Comparison of ENCODE assay signal across 8 cellular contexts in genomic region chr11:810040-810567, GRCh38. TPM values are rescaled to one million over a fixed set of nuclear protein-coding genes. Genes with fewer than 3 reads are reported as not detected.
DNase-seq lines count a peak whose midpoint lies in the region; ATAC-seq, FAIRE-seq and TF ChIP-seq lines count a peak whose summit lies in the region.

No MANE protein-coding gene starts in this region.

- no peaks in the 10 kb centered on the region for H3K9me3 Mint-ChIP-seq in central memory CD8-positive, alpha-beta T cell

- DNase-seq in central memory CD8-positive, alpha-beta T cell (ENCODE audit: low spot score in 2 of 2) = no peak
- DNase-seq in islet precursor cell = no peak
- DNase-seq in frontal cortex (ENCODE audit: low spot score in 2 of 2) = no peak
- no peak for DNase-seq in HEK293T (ENCODE audit: extremely low spot score)

- H3K27ac Mint-ChIP-seq in central memory CD8-positive, alpha-beta T cell (ENCODE audit: low read depth) = peak overlapping the region; percentile 95

- H3K27me3 Mint-ChIP-seq in central memory CD8-positive, alpha-beta T cell = no peaks in the 10 kb centered on the region

- peak overlapping the region; percentile 99 for H3K9ac ChIP-seq in HUES64 (ENCODE audit: low read depth, low read length)

- CTCF ChIA-PET in HEK293T (lab: Yijun Ruan, JAX) = no interaction called here

- H3K36me3 Mint-ChIP-seq in central memory CD8-positive, alpha-beta T cell (ENCODE audit: insufficient read depth) = peaks cover 50% of the 10 kb centered on the region

- H3K36me3 ChIP-seq in HUES64 (ENCODE audit: insufficient read depth, low read length) (peaks cover 34% of the 10 kb centered on the region), muscle layer of duodenum (ENCODE audit: control insufficient read depth in 1 of 2, insufficient read depth in 2 of 2, low read length in 2 of 2) (peaks cover 27 to 41% of the 10 kb centered on the region in 2 donors)

- H3K27me3 ChIP-seq in HUES64 (ENCODE audit: insufficient read depth, low read length) (no peaks in the 10 kb centered on the region), muscle layer of duodenum (ENCODE audit: low read depth, low read length) (no peaks in the 10 kb centered on the region)

- no peaks in the 10 kb centered on the region for H3K9me3 ChIP-seq in HUES64 (ENCODE audit: insufficient read depth, low read depth, low read length)
- H3K9me3 ChIP-seq in muscle layer of duodenum (ENCODE audit: control insufficient read depth in 1 of 2, low read length in 2 of 2) = no peaks in the 10 kb centered on the region

- FAIRE-seq in frontal cortex (lab: Jason Lieb, UNC) = no peak

- H3K27ac ChIP-seq in HUES64 (ENCODE audit: low read depth, low read length) (peak overlapping the region; percentile 98), muscle layer of duodenum (ENCODE audit: low read length) (peak overlapping the region; percentile 99)

- peak overlapping the region; percentile 89 for H3K4me3 Mint-ChIP-seq in central memory CD8-positive, alpha-beta T cell

- peak overlapping the region; percentile 98 for H3K4me3 ChIP-seq in HUES64 (ENCODE audit: low read length)
- H3K4me3 ChIP-seq in muscle layer of duodenum (ENCODE audit: low read depth in 1 of 2, low read length in 2 of 2) = peak overlapping the region; percentile 86 to 94

- peaks cover 6% of the 10 kb centered on the region for H3K4me1 ChIP-seq in HUES64 (ENCODE audit: insufficient read depth, low read length)
- H3K4me1 ChIP-seq in muscle layer of duodenum (ENCODE audit: control insufficient read depth in 1 of 2, insufficient read depth in 2 of 2, low read length in 2 of 2) = peaks cover 7 to 27% of the 10 kb centered on the region in 2 donors

- POLR2A ChIA-PET in HEK293T (lab: Yijun Ruan, JAX) = interaction anchor here (1.0 to 2.2 kb wide), 8 partner anchors 9 to 32 kb away, joined by 3 to 39 read pairs (median 8); partner anchors contain the start of genes CD151, PNPLA2, POLR2L and TSPAN4

- ATAC-seq in GM18517 (IDR thresholded peaks at IDR 0.05; ENCODE audit: unreplicated experiment) = peak; percentile 13
- ATAC-seq in central memory CD8-positive, alpha-beta T cell (replicated peaks; ENCODE audit: extremely low read depth, poor library complexity, severe bottlenecking) = peak; percentile 20
- ATAC-seq in HG03521 (IDR thresholded peaks at IDR 0.05; ENCODE audit: unreplicated experiment) = no peak

- H3K4me1 Mint-ChIP-seq in central memory CD8-positive, alpha-beta T cell = peaks cover 35% of the 10 kb centered on the region

- WGBS in HUES64 = under 1% methylated on average over 55 of the region's 55 CpGs

TF ChIP-seq in HEK293T, 16 proteins besides CTCF, POLR2A, EP300 and RAD21:
- TF ChIP-seq TARDBP (IDR thresholded peaks at IDR 0.05) = no peak
- TF ChIP-seq PKNOX1 (IDR thresholded peaks at IDR 0.05) = no peak
- TF ChIP-seq NFRKB (IDR thresholded peaks at IDR 0.05) = no peak
- no peak for TF ChIP-seq ELF4 (IDR thresholded peaks at IDR 0.05)
- TF ChIP-seq SUZ12 (IDR thresholded peaks at IDR 0.05) = no peak
- no peak for TF ChIP-seq FOXM1 (IDR thresholded peaks at IDR 0.05; ENCODE audit: borderline replicate concordance)
- no peak for TF ChIP-seq ZNF384 (IDR thresholded peaks at IDR 0.05)
- no peak for TF ChIP-seq ARNT (IDR thresholded peaks at IDR 0.05)
- TF ChIP-seq SP1 (IDR thresholded peaks at IDR 0.05) = no peak
- TF ChIP-seq FOXA1 (IDR thresholded peaks at IDR 0.05) = no peak
- TF ChIP-seq LEF1 (IDR thresholded peaks at IDR 0.05; ENCODE audit: borderline replicate concordance) = no peak
- TF ChIP-seq L3MBTL2 (conservative IDR thresholded peaks at IDR 0.05) = no peak
- no peak for TF ChIP-seq FOXK2 (IDR thresholded peaks at IDR 0.05)

RNA-seq across cellular contexts. Expression of gene RPLP2, which starts 0.3 kb away (rescaled TPM):
- 1,606 TPM for polyA plus RNA-seq in HUES64 (2013, experiment 1 of 2)
- polyA plus RNA-seq in HUES64 (2013, experiment 2 of 2) = 1,733 TPM
- 210 TPM for total RNA-seq in frontal cortex

RNA-seq across cellular contexts. Expression of gene PIDD1, which starts 5.1 kb away (rescaled TPM):
- 13.0 TPM for polyA plus RNA-seq in HUES64 (2013, experiment 1 of 2)
- 15.2 TPM for polyA plus RNA-seq in HUES64 (2013, experiment 2 of 2)
- total RNA-seq in frontal cortex = 5.7 TPM

RNA-seq across cellular contexts. Expression of gene PNPLA2, which starts 8.6 kb away (rescaled TPM):
- polyA plus RNA-seq in HUES64 (2013, experiment 1 of 2) = 21.5 TPM
- 23.5 TPM for polyA plus RNA-seq in HUES64 (2013, experiment 2 of 2)
- 5.3 TPM for total RNA-seq in frontal cortex

RNA-seq across cellular contexts. Expression of gene SLC25A22, which starts 12.0 kb away (rescaled TPM):
- 30.7 TPM for polyA plus RNA-seq in HUES64 (2013, experiment 1 of 2)
- 26.8 TPM for polyA plus RNA-seq in HUES64 (2013, experiment 2 of 2)
- total RNA-seq in frontal cortex = 14.7 TPM

RNA-seq across cellular contexts. Expression of gene CRACR2B, which starts 17.6 kb away (rescaled TPM):
- polyA plus RNA-seq in HUES64 (2013, experiment 1 of 2) = 7.4 TPM
- polyA plus RNA-seq in HUES64 (2013, experiment 2 of 2) = 10.2 TPM
- 0.82 TPM for total RNA-seq in frontal cortex
